Comparison of ENCODE assay signal across 8 cellular contexts in genomic region chr15:90531147-90531546, GRCh38. TPM values are rescaled to one million over a fixed set of nuclear protein-coding genes. Genes with fewer than 3 reads are reported as not detected.
A peak's percentile ranks its signal among the peaks of the same experiment; 100 is the strongest.
DNase-seq lines count a peak whose midpoint lies in the region; ATAC-seq, FAIRE-seq and TF ChIP-seq lines count a peak whose summit lies in the region.

No MANE protein-coding gene starts in this region.

- FAIRE-seq in urothelium cell line (lab: Jason Lieb, UNC), result no peak

- no peaks in the 10 kb centered on the region for H3K9me3 Mint-ChIP-seq in activated CD4-positive, alpha-beta T cell treated with anti-CD3 and anti-CD28 coated beads, Interleukin-2, amount 10 ng/mL, durations not matched to agents 7 days and 5 days
- H3K9me3 Mint-ChIP-seq in activated T-helper 1 cell treated with anti-CD3 and anti-CD28 coated beads, Interleukin-12 subunit alpha, Interleukin-12 subunit beta, Interleukin-2, Interleukin-4 antibody, amounts not matched to agents 30 ng/mL and 10 ng/mL and 1 ng/mL, durations not matched to agents 14 hours and 24 hours and 36 hours, result no peaks in the 10 kb centered on the region

- CTCF ChIA-PET in activated CD4-positive, alpha-beta T cell treated with anti-CD3 and anti-CD28 coated beads, Interleukin-2, amount 10 ng/mL, durations not matched to agents 7 days and 5 days (lab: Charles Lee), result interaction anchor here (0.5 to 2.8 kb wide), 10 partner anchors 9 to 459 kb away, joined by 3 to 15 read pairs (median 4); partner anchors contain the start of genes HDDC3 and UNC45A

- H3K4me1 ChIP-seq in thoracic aorta (ENCODE audit: control insufficient read depth in 1 of 2, low read depth in 2 of 2), result peaks cover 18 to 52% of the 10 kb centered on the region in 2 donors

- peak overlapping the region; percentile 92 for H3K4me3 ChIP-seq in thoracic aorta

- H3K36me3 Mint-ChIP-seq in activated CD4-positive, alpha-beta T cell treated with anti-CD3 and anti-CD28 coated beads, Interleukin-2, amount 10 ng/mL, durations not matched to agents 7 days and 5 days (ENCODE audit: low read depth), result peaks cover 34% of the 10 kb centered on the region
- peaks cover 12% of the 10 kb centered on the region for H3K36me3 Mint-ChIP-seq in activated T-helper 1 cell treated with anti-CD3 and anti-CD28 coated beads, Interleukin-12 subunit alpha, Interleukin-12 subunit beta, Interleukin-2, Interleukin-4 antibody, amounts not matched to agents 30 ng/mL and 10 ng/mL and 1 ng/mL, durations not matched to agents 14 hours and 24 hours and 36 hours (ENCODE audit: low read depth)

- intact Hi-C loops in activated T-helper 1 cell treated with anti-CD3 and anti-CD28 coated beads, Interleukin-12 subunit alpha, Interleukin-12 subunit beta, Interleukin-2, Interleukin-4 antibody, amounts not matched to agents 30 ng/mL and 10 ng/mL and 1 ng/mL, durations not matched to agents 14 hours and 24 hours and 36 hours (cut with micrococcal nuclease), result loop anchor here (1.0 to 5.0 kb wide), 3 partner anchors 8 to 86 kb away; no protein-coding TSS in a partner anchor

- no peak for ATAC-seq in thoracic aorta (ENCODE audit: insufficient number of reproducible peaks, low FRiP score, low read depth)
- no peak for ATAC-seq in GM21717 (IDR thresholded peaks at IDR 0.05; ENCODE audit: unreplicated experiment)

- H3K27me3 ChIP-seq in thoracic aorta (replicated peaks; ENCODE audit: insufficient read depth), result no peaks in the 10 kb centered on the region

- no peak for DNase-seq in activated CD4-positive, alpha-beta T cell treated with anti-CD3 and anti-CD28 coated beads, Interleukin-2, amount 10 ng/mL, durations not matched to agents 7 days and 5 days
- no peak for DNase-seq in activated CD4-positive, alpha-beta T cell treated with anti-CD3 and anti-CD28 coated beads for 1 hour
- no peak for DNase-seq in activated T-helper 1 cell treated with anti-CD3 and anti-CD28 coated beads, Interleukin-12 subunit alpha, Interleukin-12 subunit beta, Interleukin-2, Interleukin-4 antibody, amounts not matched to agents 30 ng/mL and 10 ng/mL and 1 ng/mL, durations not matched to agents 14 hours and 24 hours and 36 hours (ENCODE audit: low spot score)
- peak; percentile 39 for DNase-seq in left kidney (ENCODE audit: low read depth, low spot score)
- DNase-seq in thoracic aorta (ENCODE audit: low spot score), result no peak
- DNase-seq in NCI-H1048 (lab: John Stamatoyannopoulos, UW), result no peak
- no peak for DNase-seq in urothelium cell line (ENCODE audit: low spot score)

- H3K4me1 Mint-ChIP-seq in activated CD4-positive, alpha-beta T cell treated with anti-CD3 and anti-CD28 coated beads, Interleukin-2, amount 10 ng/mL, durations not matched to agents 7 days and 5 days, result peaks cover 59% of the 10 kb centered on the region
- peaks cover 62% of the 10 kb centered on the region for H3K4me1 Mint-ChIP-seq in activated T-helper 1 cell treated with anti-CD3 and anti-CD28 coated beads, Interleukin-12 subunit alpha, Interleukin-12 subunit beta, Interleukin-2, Interleukin-4 antibody, amounts not matched to agents 30 ng/mL and 10 ng/mL and 1 ng/mL, durations not matched to agents 14 hours and 24 hours and 36 hours (ENCODE audit: low read depth)

- no peak for TF ChIP-seq CTCF in thoracic aorta (IDR thresholded peaks at IDR 0.05)

- no peaks in the 10 kb centered on the region for H3K27me3 Mint-ChIP-seq in activated CD4-positive, alpha-beta T cell treated with anti-CD3 and anti-CD28 coated beads, Interleukin-2, amount 10 ng/mL, durations not matched to agents 7 days and 5 days
- no peaks in the 10 kb centered on the region for H3K27me3 Mint-ChIP-seq in activated T-helper 1 cell treated with anti-CD3 and anti-CD28 coated beads, Interleukin-12 subunit alpha, Interleukin-12 subunit beta, Interleukin-2, Interleukin-4 antibody, amounts not matched to agents 30 ng/mL and 10 ng/mL and 1 ng/mL, durations not matched to agents 14 hours and 24 hours and 36 hours (ENCODE audit: insufficient read depth)

- no peak overlapping the region for H3K27ac ChIP-seq in thoracic aorta

- peak overlapping the region; percentile 95 for H3K4me3 Mint-ChIP-seq in activated CD4-positive, alpha-beta T cell treated with anti-CD3 and anti-CD28 coated beads, Interleukin-2, amount 10 ng/mL, durations not matched to agents 7 days and 5 days
- H3K4me3 Mint-ChIP-seq in activated T-helper 1 cell treated with anti-CD3 and anti-CD28 coated beads, Interleukin-12 subunit alpha, Interleukin-12 subunit beta, Interleukin-2, Interleukin-4 antibody, amounts not matched to agents 30 ng/mL and 10 ng/mL and 1 ng/mL, durations not matched to agents 14 hours and 24 hours and 36 hours, result peak overlapping the region; percentile 92

- H3K9me3 ChIP-seq in thoracic aorta, result no peaks in the 10 kb centered on the region

- H3K27ac Mint-ChIP-seq in activated CD4-positive, alpha-beta T cell treated with anti-CD3 and anti-CD28 coated beads, Interleukin-2, amount 10 ng/mL, durations not matched to agents 7 days and 5 days, result peak overlapping the region; percentile 89
- H3K27ac Mint-ChIP-seq in activated T-helper 1 cell treated with anti-CD3 and anti-CD28 coated beads, Interleukin-12 subunit alpha, Interleukin-12 subunit beta, Interleukin-2, Interleukin-4 antibody, amounts not matched to agents 30 ng/mL and 10 ng/mL and 1 ng/mL, durations not matched to agents 14 hours and 24 hours and 36 hours, result peak overlapping the region; percentile 85

- POLR2A ChIA-PET in activated CD4-positive, alpha-beta T cell treated with anti-CD3 and anti-CD28 coated beads, Interleukin-2, amount 10 ng/mL, durations not matched to agents 7 days and 5 days (lab: Charles Lee), result interaction anchor here (0.7 to 1.4 kb wide), 5 partner anchors 8 to 63 kb away, joined by 3 to 5 read pairs (median 3); no protein-coding TSS in a partner anchor

- H3K36me3 ChIP-seq in thoracic aorta, result no peaks in the 10 kb centered on the region

RNA-seq across cellular contexts. Expression of gene CRTC3, which starts 1.4 kb away (rescaled TPM):
- 10 to 100 TPM; 85.1 to 90.7 TPM for total RNA-seq in activated CD4-positive, alpha-beta T cell treated with anti-CD3 and anti-CD28 coated beads, Interleukin-2, amount 10 ng/mL, durations not matched to agents 7 days and 5 days
- total RNA-seq in activated T-helper 1 cell treated with anti-CD3 and anti-CD28 coated beads, Interleukin-12 subunit alpha, Interleukin-12 subunit beta, Interleukin-2, Interleukin-4 antibody, amounts not matched to agents 30 ng/mL and 10 ng/mL and 1 ng/mL, durations not matched to agents 14 hours and 24 hours and 36 hours, result 54.0 and 61.2 TPM in 2 replicates
- 10 to 100 TPM; 73.2 to 89.8 TPM for total RNA-seq in thoracic aorta
